ENCODE assay signal across 23 cellular contexts in genomic region chr7:83850037-83850619, GRCh38.
DNase-seq lines count a peak whose midpoint lies in the region; ATAC-seq and TF ChIP-seq lines count a peak whose summit lies in the region.
"Had no signal": no experiment of that assay in that cellular context is flagged by ENCODE, and none has a peak within 500 bp of the region (broad histone marks: within the 10 kb centered on the region; RNA-seq: fewer than 3 reads in every experiment).

No MANE protein-coding gene starts in this region.

- peaks cover 38% of the 10 kb centered on the region for H3K4me1 ChIP-seq in OCI-LY3 (ENCODE audit: low read length)
- H3K4me1 ChIP-seq in neural progenitor cell: peaks cover 14% of the 10 kb centered on the region
- H3K4me1 ChIP-seq: BLaER1, Caco-2, left lung had no signal

- H3K27me3 Mint-ChIP-seq in neural progenitor cell (ENCODE audit: insufficient read depth, low read depth): no peaks in the 10 kb centered on the region

- H3K9ac ChIP-seq in OCI-LY3 (ENCODE audit: low read length) (peak overlapping the region; percentile 66), neural progenitor cell (no peak overlapping the region)
- H3K9ac ChIP-seq: BLaER1 had no signal

- peak overlapping the region; percentile 76 for H3K4me2 ChIP-seq in OCI-LY3 (ENCODE audit: low read length)
- H3K4me2 ChIP-seq in neural progenitor cell: peak overlapping the region; percentile 23
- H3K4me2 ChIP-seq: BLaER1 had no signal

- TF ChIP-seq CTCF in AG04449 (IDR thresholded peaks at IDR 0.05; ENCODE audit: insufficient read depth, low read length, missing control alignments) (no peak), OCI-LY3 (IDR thresholded peaks at IDR 0.05; ENCODE audit: low read depth, low read length) (no peak), fibroblast of mammary gland (conservative IDR thresholded peaks at IDR 0.05; ENCODE audit: control insufficient read depth, insufficient read depth, low read depth, low read length) (no peak), neural progenitor cell (IDR thresholded peaks at IDR 0.05) (no peak)

- peaks cover 39% of the 10 kb centered on the region for H3K79me2 ChIP-seq in OCI-LY3 (ENCODE audit: low read length)
- no peaks in the 10 kb centered on the region for H3K79me2 ChIP-seq in neural progenitor cell (ENCODE audit: low read depth)

- no peak overlapping the region for H3K4me3 ChIP-seq in AG04449 (ENCODE audit: low read depth, low read length)
- peak overlapping the region; percentile 52 for H3K4me3 ChIP-seq in OCI-LY3 (ENCODE audit: low read length)
- no peak overlapping the region for H3K4me3 ChIP-seq in fibroblast of mammary gland (ENCODE audit: control insufficient read depth, low read depth, low read length)
- H3K4me3 ChIP-seq in neural progenitor cell: no peak overlapping the region
- H3K4me3 ChIP-seq: BLaER1, coronary artery, left lung, tibial nerve had no signal

- peak overlapping the region; percentile 85 for H3K27ac ChIP-seq in OCI-LY3 (ENCODE audit: low read length)
- H3K27ac ChIP-seq in neural progenitor cell: peak overlapping the region; percentile 28
- H3K27ac ChIP-seq: BLaER1, coronary artery, left lung, tibial nerve had no signal

- H2AFZ ChIP-seq in OCI-LY3 (ENCODE audit: low read depth, low read length) (peak overlapping the region; percentile 90), neural progenitor cell (replicated peaks) (peak overlapping the region; percentile 99)

- H3K27ac Mint-ChIP-seq in neural progenitor cell: peak overlapping the region; percentile 52

- H4K20me1 ChIP-seq in OCI-LY3 (ENCODE audit: insufficient read depth, low read length) (no peaks in the 10 kb centered on the region), neural progenitor cell (ENCODE audit: low read depth) (no peaks in the 10 kb centered on the region)
- H4K20me1 ChIP-seq: BLaER1 had no signal

- H3K27me3 ChIP-seq in OCI-LY3 (ENCODE audit: low read depth, low read length): no peaks in the 10 kb centered on the region
- H3K27me3 ChIP-seq in neural progenitor cell: no peaks in the 10 kb centered on the region
- H3K27me3 ChIP-seq: BLaER1, left lung, tibial nerve had no signal

- H3K4me3 Mint-ChIP-seq in neural progenitor cell: no peak overlapping the region

- H3K4me1 Mint-ChIP-seq in neural progenitor cell: peaks cover 10% of the 10 kb centered on the region

- DNase-seq in AG04449 (ENCODE audit: low read depth, low spot score) (peak; percentile 9), fibroblast of mammary gland (ENCODE audit: low read depth) (peak; percentile 5), neural progenitor cell (ENCODE audit: low spot score) (no peak), Kasumi-1 (lab: John Stamatoyannopoulos, UW) (no peak)
- DNase-seq: activated CD4-positive, CD25-positive, alpha-beta regulatory T cell treated with anti-CD3 and anti-CD28 coated beads, Interleukin-2, amount 50 U/mL, for 72 hours; activated naive CD4-positive, alpha-beta T cell; activated T-cell treated with anti-CD3 and anti-CD28 coated beads, Interleukin-2, amount 50 U/mL, for 1 hour; Caco-2; left lung; MM.1S; NCI-H1417 treated with DMSO at 0.1 percent for 48 hours; NCI-H510A treated with DMSO at 0.1 percent for 48 hours; stimulated activated CD4-positive, alpha-beta T cell treated with anti-CD3 and anti-CD28 coated beads, Interleukin-4, amount 100 ng/mL, for 4 hours; stimulated activated naive CD8-positive, alpha-beta T cell treated with anti-CD3 and anti-CD28 coated beads, Interleukin-15, Interleukin-2, amounts not matched to agents 100 U/mL and 50 U/mL, for 24 hours; SW 1271 had no signal

- no peak for ATAC-seq in HG03571 (IDR thresholded peaks at IDR 0.05; ENCODE audit: unreplicated experiment)
- no peak for ATAC-seq in GM19452 (IDR thresholded peaks at IDR 0.05; ENCODE audit: unreplicated experiment)
- ATAC-seq in GM21576 (IDR thresholded peaks at IDR 0.05; ENCODE audit: unreplicated experiment): no peak
- ATAC-seq: left lung; Right ventricle myocardium inferior; stimulated activated naive CD8-positive, alpha-beta T cell treated with anti-CD3 and anti-CD28 coated beads, Interleukin-15, Interleukin-2, amounts not matched to agents 100 U/mL and 50 U/mL, for 24 hours had no signal

- H3K36me3 ChIP-seq in OCI-LY3 (replicated peaks; ENCODE audit: low read depth, low read length) (peaks cover 33% of the 10 kb centered on the region), neural progenitor cell (no peaks in the 10 kb centered on the region)
- H3K36me3 ChIP-seq: BLaER1, left lung, tibial nerve had no signal

- H3K9me3 ChIP-seq in OCI-LY3 (ENCODE audit: insufficient read depth, low read length) (peaks cover 11% of the 10 kb centered on the region; the same call in 1 of the 2 replicates), neural progenitor cell (ENCODE audit: low read depth) (no peaks in the 10 kb centered on the region)
- H3K9me3 ChIP-seq: left lung, tibial nerve had no signal

- H3F3A ChIP-seq in neural progenitor cell (ENCODE audit: low read depth): no peaks in the 10 kb centered on the region

- H3K9me3 Mint-ChIP-seq in neural progenitor cell: peaks cover 3% of the 10 kb centered on the region

- POLR2A ChIA-PET in AG04449 (lab: Yijun Ruan, JAX): no interaction called here

- CTCF ChIA-PET in AG04449 (lab: Yijun Ruan, JAX): no interaction called here

- H3K36me3 Mint-ChIP-seq in neural progenitor cell: no peaks in the 10 kb centered on the region

Comparison
In these comparisons a context has a peak if more than half of its experiments do, and no peak if none do; other contexts are left out.
1. DNase-seq: peak in AG04449 (single experiment) and fibroblast of mammary gland (single experiment); none in neural progenitor cell (single experiment) and Kasumi-1 (0 of 2).